In the genomic region with DNA sequence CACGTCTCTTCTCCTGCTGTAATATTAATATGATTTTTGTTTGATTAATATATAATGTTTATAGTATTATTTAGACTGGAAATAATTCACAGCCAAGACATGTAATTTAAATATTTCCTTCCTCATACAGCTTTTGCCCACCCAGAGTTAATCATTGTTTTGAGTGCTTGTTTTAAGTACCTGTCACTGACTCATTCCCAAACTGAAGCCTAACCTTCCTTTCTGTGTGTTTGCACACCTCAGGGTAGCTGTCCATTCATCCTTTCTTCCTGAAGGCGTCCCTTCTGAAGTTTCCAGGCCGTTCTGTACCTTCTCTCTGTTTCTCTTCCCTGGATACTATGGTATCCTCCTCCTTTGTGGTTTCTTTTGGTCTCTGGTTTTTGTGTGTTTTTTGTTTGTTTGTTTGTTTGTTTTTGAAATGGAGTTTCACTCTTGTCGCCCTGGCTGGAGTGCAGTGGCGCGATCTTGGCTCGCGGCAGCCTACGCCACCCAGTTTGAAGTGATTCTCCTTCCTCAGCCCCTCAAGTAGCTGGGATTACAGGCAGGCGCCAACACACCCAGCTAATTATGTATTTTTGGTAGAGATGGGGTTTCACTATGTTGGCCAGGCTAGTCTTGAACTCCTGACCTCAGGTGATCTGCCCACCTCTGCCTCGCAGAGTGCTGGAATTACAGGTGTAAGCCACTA, we compare ENCODE assay signal across 17 cellular contexts.
DNase-seq lines count a peak whose midpoint lies in the region; ATAC-seq and FAIRE-seq lines count a peak whose summit lies in the region.
"Had no signal": no experiment of that assay in that cellular context is flagged by ENCODE, and none has a peak within 500 bp of the region (broad histone marks: within the 10 kb centered on the region; RNA-seq: fewer than 3 reads in every experiment).

No MANE protein-coding gene starts in this region.

- ATAC-seq in GM21423 (IDR thresholded peaks at IDR 0.05; ENCODE audit: unreplicated experiment) = peak; percentile 75
- ATAC-seq in HG03378 (IDR thresholded peaks at IDR 0.05; ENCODE audit: unreplicated experiment) = peak; percentile 83
- no peak for ATAC-seq in GM18519 (IDR thresholded peaks at IDR 0.05; ENCODE audit: low FRiP score, unreplicated experiment)
- ATAC-seq: left ventricle myocardium superior had no signal

- DNase-seq in GM18507 (ENCODE audit: extremely low spot score, insufficient read length, low read depth) (peak; percentile 28), kidney tubule cell (ENCODE audit: low spot score) (peak; percentile 77), RKO (ENCODE audit: low spot score) (no peak), GM19240 (ENCODE audit: insufficient read length, low spot score) (no peak), AML-193 (lab: John Stamatoyannopoulos, UW) (no peak)
- DNase-seq: activated CD4-positive, alpha-beta memory T cell treated with anti-CD3 and anti-CD28 coated beads for 36 hours; activated naive CD4-positive, alpha-beta T cell treated with anti-CD3 and anti-CD28 coated beads for 36 hours; anterior cingulate cortex; CD8-positive, alpha-beta memory T cell; DMS79 treated with DMSO at 0.1 percent for 48 hours; left ventricle myocardium superior; NCI-H526; nucleus accumbens; WERI-Rb-1 had no signal

- FAIRE-seq in GM18507 (lab: Jason Lieb, UNC) = peak; percentile 67

Comparison
In these comparisons a context has a peak if more than half of its experiments do, and no peak if none do; other contexts are left out.
1. DNase-seq: peak in GM18507 (single experiment) and kidney tubule cell (single experiment); none in RKO (single experiment), GM19240 (single experiment) and AML-193 (0 of 2).